In genomic region chr9:136842380-136842948, GRCh38 we compare ENCODE assay signal across 8 cellular contexts.
DNase-seq lines count a peak whose midpoint lies in the region; ATAC-seq, FAIRE-seq and TF ChIP-seq lines count a peak whose summit lies in the region.
"Not testable (repeated sequence)": the region's sequence is repeated elsewhere in the genome, so short reads cannot be mapped to it uniquely, and the experiment has no call there.

AJM1 (plus strand) TSS chr9:136842478; CDS start chr9:136844415, 1,937 bp downstream.

- not testable (repeated sequence) for H3K27me3 ChIP-seq in mucosa of rectum (ENCODE audit: control insufficient read depth in 2 of 2, insufficient read depth in 2 of 2, low read length in 2 of 2)

- FAIRE-seq in D721Med (lab: Jason Lieb, UNC), result not testable (repeated sequence)
- FAIRE-seq in RCC 7860 (lab: Jason Lieb, UNC), result peak; percentile 25

- peaks cover 25% of the 10 kb centered on the region for H3K27me3 Mint-ChIP-seq in activated T-cell treated with anti-CD3 and anti-CD28 coated beads, Interleukin-2, amount 50 U/mL, for 24 hours

- H3K36me3 Mint-ChIP-seq in activated T-cell treated with anti-CD3 and anti-CD28 coated beads, Interleukin-2, amount 50 U/mL, for 24 hours (ENCODE audit: low read depth), result peaks cover 23% of the 10 kb centered on the region

- H3K9me3 ChIP-seq in mucosa of rectum (ENCODE audit: control insufficient read depth in 2 of 2, low read length in 2 of 2), result not testable (repeated sequence)

- ATAC-seq in GM21723 (IDR thresholded peaks at IDR 0.05; ENCODE audit: unreplicated experiment), result peak; percentile 73

- DNase-seq in D721Med (ENCODE audit: insufficient read length, low spot score) (peak; percentile 60), KG1 (lab: John Stamatoyannopoulos, UW) (peak; percentile 81), RCC 7860 (ENCODE audit: low spot score) (peak; percentile 66), erythroblast (lab: John Stamatoyannopoulos, UW) (peak; percentile 82 to 89)
- peak; percentile 90 for DNase-seq in activated T-cell treated with anti-CD3 and anti-CD28 coated beads, Interleukin-2, amount 50 U/mL, for 24 hours
- DNase-seq in stimulated activated CD8-positive, alpha-beta memory T cell treated with anti-CD3 and anti-CD28 coated beads, Interleukin-2, amount 100 ng/mL, for 1 hour (ENCODE audit: low read depth in 2 of 2), result peak; percentile 37 to 60

- peak within 1 kb of the TSS; percentile 64 to 68 for H3K4me3 ChIP-seq in mucosa of rectum (ENCODE audit: low read length in 2 of 2)

- H3K27ac ChIP-seq in mucosa of rectum (ENCODE audit: low read depth in 2 of 2, low read length in 2 of 2), result peak within 1 kb of the TSS; percentile 86

- peak; percentile 66 for TF ChIP-seq CTCF in D721Med (IDR thresholded peaks at IDR 0.05; ENCODE audit: insufficient read depth, missing control alignments)

- H3K4me1 ChIP-seq in mucosa of rectum (ENCODE audit: control insufficient read depth in 2 of 2, insufficient read depth in 2 of 2, low read length in 2 of 2), result peaks cover 34 to 36% of the 10 kb centered on the region in 2 donors

- not testable (repeated sequence) for H3K9me3 Mint-ChIP-seq in activated T-cell treated with anti-CD3 and anti-CD28 coated beads, Interleukin-2, amount 50 U/mL, for 24 hours

- H3K4me1 Mint-ChIP-seq in activated T-cell treated with anti-CD3 and anti-CD28 coated beads, Interleukin-2, amount 50 U/mL, for 24 hours (ENCODE audit: low read depth), result peaks cover 20% of the 10 kb centered on the region

- peak within 1 kb of the TSS; percentile 24 to 70 for H3K9ac ChIP-seq in mucosa of rectum (ENCODE audit: low read depth in 1 of 2, low read length in 2 of 2)

- H3K36me3 ChIP-seq in mucosa of rectum (ENCODE audit: control insufficient read depth in 2 of 2, insufficient read depth in 2 of 2, low read length in 2 of 2), result not testable (repeated sequence)

- not testable (repeated sequence) for TF ChIP-seq POLR2A in erythroblast (IDR thresholded peaks at IDR 0.05; ENCODE audit: low read length)

- H3K27ac Mint-ChIP-seq in activated T-cell treated with anti-CD3 and anti-CD28 coated beads, Interleukin-2, amount 50 U/mL, for 24 hours, result peak within 1 kb of the TSS; percentile 55

- peak within 1 kb of the TSS; percentile 69 for H3K4me3 Mint-ChIP-seq in activated T-cell treated with anti-CD3 and anti-CD28 coated beads, Interleukin-2, amount 50 U/mL, for 24 hours

Comparison
In these comparisons a context has a peak if more than half of its experiments do, and no peak if none do; other contexts are left out.
1. Peak in every context shown above with its lines: DNase-seq, ATAC-seq, H3K4me3 ChIP-seq and H3K27ac ChIP-seq.